ENCODE assay signal across 8 cellular contexts in the genomic region with DNA sequence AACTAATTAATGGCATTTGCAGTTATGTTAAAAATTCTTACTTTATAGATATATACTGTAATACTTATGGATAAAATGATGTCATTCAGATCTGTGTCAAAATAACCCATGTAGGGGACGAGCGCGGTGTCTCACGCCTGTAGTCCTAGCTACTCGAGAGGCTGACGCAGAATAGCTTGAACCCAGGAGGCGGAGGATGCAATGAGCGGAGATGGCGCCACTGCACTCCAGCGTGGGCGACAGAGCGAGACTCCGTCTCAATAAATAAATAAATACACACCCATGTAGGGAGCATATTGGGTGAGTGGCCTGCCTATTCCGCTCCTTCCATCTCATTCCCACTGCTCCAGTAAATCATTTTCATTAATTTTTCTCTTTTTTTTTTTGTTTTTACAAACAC. TPM values are rescaled to one million over a fixed set of nuclear protein-coding genes. Genes with fewer than 3 reads are reported as not detected.
DNase-seq lines count a peak whose midpoint lies in the region; ATAC-seq, FAIRE-seq and TF ChIP-seq lines count a peak whose summit lies in the region.

No MANE protein-coding gene starts in this region.

- in situ Hi-C loops in HAP-1 (cut with MboI; ENCODE audit: low sequenced_read_pairs), result no loop called here

- H3K4me3 ChIP-seq in astrocyte (ENCODE audit: insufficient read depth, low read depth, low read length) (peak overlapping the region; percentile 74), thoracic aorta (peak overlapping the region; percentile 83), HAP-1 (no peak overlapping the region)

- H3K27me3 Mint-ChIP-seq in astrocyte (ENCODE audit: low read depth, unreplicated experiment), result no peaks in the 10 kb centered on the region

- H2AFZ ChIP-seq in astrocyte (ENCODE audit: low read depth, low read length), result no peak overlapping the region

- peak overlapping the region; percentile 84 for H3K4me2 ChIP-seq in astrocyte (ENCODE audit: low read length)

- no peak overlapping the region for H3K27ac Mint-ChIP-seq in astrocyte (ENCODE audit: unreplicated experiment)

- peaks cover 21% of the 10 kb centered on the region for H3K36me3 ChIP-seq in astrocyte (ENCODE audit: insufficient read depth, low read length)
- H3K36me3 ChIP-seq in thoracic aorta, result peaks cover 18% of the 10 kb centered on the region
- H3K36me3 ChIP-seq in HAP-1 (replicated peaks), result peaks cover 51% of the 10 kb centered on the region

- H3K4me1 ChIP-seq in astrocyte (ENCODE audit: insufficient read depth, low read length) (peaks cover 4% of the 10 kb centered on the region), thoracic aorta (ENCODE audit: control insufficient read depth in 1 of 2, low read depth in 2 of 2) (peaks cover 0 to 4% of the 10 kb centered on the region in 2 donors), HAP-1 (no peaks in the 10 kb centered on the region)

- no peak for TF ChIP-seq CTCF in astrocyte (IDR thresholded peaks at IDR 0.05; ENCODE audit: insufficient read depth, low read depth, low read length)
- no peak for TF ChIP-seq CTCF in thoracic aorta (IDR thresholded peaks at IDR 0.05)

- H3K79me2 ChIP-seq in astrocyte (ENCODE audit: insufficient read depth, low read length), result peaks cover 90% of the 10 kb centered on the region

- H3K27me3 ChIP-seq in astrocyte (ENCODE audit: insufficient read depth, low read length) (no peaks in the 10 kb centered on the region), thoracic aorta (replicated peaks; ENCODE audit: insufficient read depth) (no peaks in the 10 kb centered on the region), HAP-1 (ENCODE audit: low read depth) (no peaks in the 10 kb centered on the region)

- H4K20me1 ChIP-seq in astrocyte (ENCODE audit: insufficient read depth, low read length), result peaks cover 68% of the 10 kb centered on the region

- no peak for ATAC-seq in thoracic aorta (ENCODE audit: insufficient number of reproducible peaks, low FRiP score, low read depth)

- peaks cover 3% of the 10 kb centered on the region for H3K4me1 Mint-ChIP-seq in astrocyte (ENCODE audit: low read depth, unreplicated experiment)

- H3K9me3 ChIP-seq in astrocyte (ENCODE audit: insufficient read depth, low read depth, low read length) (no peaks in the 10 kb centered on the region), thoracic aorta (no peaks in the 10 kb centered on the region), HAP-1 (no peaks in the 10 kb centered on the region; the same call in 1 of the 2 replicates)

- no peaks in the 10 kb centered on the region for H3K9me3 Mint-ChIP-seq in astrocyte (ENCODE audit: unreplicated experiment)

- H3K4me3 Mint-ChIP-seq in astrocyte (ENCODE audit: unreplicated experiment), result peak overlapping the region; percentile 97

- peaks cover 5% of the 10 kb centered on the region for H3K36me3 Mint-ChIP-seq in astrocyte (ENCODE audit: low read depth, unreplicated experiment)

- DNase-seq in activated naive CD4-positive, alpha-beta T cell treated with Interleukin-2 at 50 U/mL for 16 hours, result peak; percentile 45
- DNase-seq in activated naive CD4-positive, alpha-beta T cell (lab: John Stamatoyannopoulos, UW), result no peak
- no peak for DNase-seq in astrocyte (ENCODE audit: low read depth)
- peak; percentile 43 for DNase-seq in left kidney (ENCODE audit: low read depth, low spot score)
- no peak for DNase-seq in thoracic aorta (ENCODE audit: low spot score)
- DNase-seq in substantia nigra (lab: John Stamatoyannopoulos, UW), result no peak
- DNase-seq in HAP-1 (ENCODE audit: low spot score in 2 of 2), result no peak
- DNase-seq in DMS53 (lab: John Stamatoyannopoulos, UW), result no peak

- FAIRE-seq in astrocyte (lab: Jason Lieb, UNC), result no peak

- H3K9ac ChIP-seq in astrocyte (ENCODE audit: low read length), result peak overlapping the region; percentile 92

- H3K27ac ChIP-seq in astrocyte (ENCODE audit: low read depth, low read length) (peak overlapping the region; percentile 81), thoracic aorta (peak overlapping the region in 1 of 2 donors; percentile 84), substantia nigra (ENCODE audit: low read depth, low read length, poor library complexity, severe bottlenecking) (no peak overlapping the region)

RNA-seq across cellular contexts. Expression of a gene that starts 7.1 kb away (rescaled TPM):
- 163 and 175 TPM in 2 replicates for total RNA-seq in astrocyte
- total RNA-seq in thoracic aorta, result 10 to 100 TPM; 92.9 to 95.7 TPM

RNA-seq across cellular contexts. Expression of a gene that starts 17.7 kb away (rescaled TPM):
- total RNA-seq in astrocyte, result 0.19 and 0.64 TPM in 2 replicates
- total RNA-seq in thoracic aorta, result 1 to 10 TPM; 1.8 to 3.8 TPM

Comparison
In these comparisons a context has a peak if more than half of its experiments do, and no peak if none do; other contexts are left out.
1. DNase-seq: peak in activated naive CD4-positive, alpha-beta T cell treated with Interleukin-2 at 50 U/mL for 16 hours (single experiment) and left kidney (single experiment); none in activated naive CD4-positive, alpha-beta T cell (0 of 4), astrocyte (single experiment), thoracic aorta (single experiment), substantia nigra (0 of 49), HAP-1 (0 of 2) and DMS53 (single experiment).